15 cellular contexts compared by ENCODE assay signal in the genomic region with DNA sequence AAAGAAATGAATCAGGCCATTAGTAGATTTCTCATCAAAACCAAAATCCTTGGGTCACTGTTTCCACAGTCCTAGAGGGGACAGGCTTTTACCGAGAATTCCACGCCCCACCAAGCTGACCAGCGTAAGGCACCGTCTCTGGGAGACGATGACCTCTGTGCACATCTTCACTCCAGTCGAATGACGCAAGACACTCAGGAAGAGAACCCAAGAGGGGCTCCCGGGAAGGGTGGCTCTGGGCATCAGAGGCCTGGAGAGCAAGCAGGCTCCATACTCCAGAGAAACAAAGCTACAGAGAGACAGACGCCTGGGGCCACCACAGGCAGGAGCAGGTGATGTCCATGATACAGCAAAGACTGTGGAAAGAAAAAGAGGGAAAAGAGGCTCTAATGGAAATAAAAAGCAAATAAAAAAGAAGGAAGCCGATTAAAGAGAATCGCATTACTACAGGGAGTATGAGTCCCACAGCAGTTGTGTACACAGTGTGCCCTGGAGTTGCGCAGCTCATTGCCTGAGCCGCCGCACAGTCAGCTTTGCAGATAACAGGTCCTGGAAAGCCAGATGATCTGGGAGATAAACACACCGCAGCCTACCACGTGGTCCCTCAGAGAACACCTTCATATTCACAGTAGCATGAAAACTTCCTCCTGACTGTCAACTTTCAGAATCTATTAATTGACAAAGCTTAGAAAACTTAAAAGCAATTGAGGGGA.
DNase-seq lines count a peak whose midpoint lies in the region; ATAC-seq and TF ChIP-seq lines count a peak whose summit lies in the region.
"Had no signal": no experiment of that assay in that cellular context is flagged by ENCODE, and none has a peak within 500 bp of the region (broad histone marks: within the 10 kb centered on the region; RNA-seq: fewer than 3 reads in every experiment).

No MANE protein-coding gene starts in this region.

- H3K9me3 ChIP-seq in prostate gland = no peaks in the 10 kb centered on the region
- H3K9me3 ChIP-seq: Caco-2, SK-N-SH had no signal

- H3K27ac ChIP-seq in prostate gland = peak overlapping the region; percentile 61 to 66
- H3K27ac ChIP-seq: dorsolateral prefrontal cortex had no signal

- no peak overlapping the region for H3K27ac Mint-ChIP-seq in activated CD4-positive, alpha-beta T cell treated with anti-CD3 and anti-CD28 coated beads for 36 hours
- H3K27ac Mint-ChIP-seq in activated T-helper 17 cell treated with anti-CD3 and anti-CD28 coated beads, Interleukin-2, amount 50 U/mL, for 72 hours = no peak overlapping the region
- no peak overlapping the region for H3K27ac Mint-ChIP-seq in type B pancreatic cell
- H3K27ac Mint-ChIP-seq: IgD-negative memory B cell, WTC11 had no signal

- POLR2A ChIA-PET in activated CD4-positive, alpha-beta T cell treated with anti-CD3 and anti-CD28 coated beads for 36 hours (lab: Charles Lee) = no interaction called here

- no peak for TF ChIP-seq POLR2A in prostate gland (IDR thresholded peaks at IDR 0.05)

- peak overlapping the region in 1 of 2 donors; percentile 2 for H3K4me3 ChIP-seq in prostate gland
- H3K4me3 ChIP-seq: dorsolateral prefrontal cortex had no signal

- H3K4me1 Mint-ChIP-seq in activated CD4-positive, alpha-beta T cell treated with anti-CD3 and anti-CD28 coated beads for 36 hours = peaks cover 13% of the 10 kb centered on the region
- peaks cover 13% of the 10 kb centered on the region for H3K4me1 Mint-ChIP-seq in activated T-helper 17 cell treated with anti-CD3 and anti-CD28 coated beads, Interleukin-2, amount 50 U/mL, for 72 hours
- peaks cover 5% of the 10 kb centered on the region for H3K4me1 Mint-ChIP-seq in type B pancreatic cell (ENCODE audit: unreplicated experiment)
- H3K4me1 Mint-ChIP-seq: WTC11 had no signal

- H3K36me3 Mint-ChIP-seq in activated CD4-positive, alpha-beta T cell treated with anti-CD3 and anti-CD28 coated beads for 36 hours (ENCODE audit: low read depth) = no peaks in the 10 kb centered on the region
- H3K36me3 Mint-ChIP-seq in activated T-helper 17 cell treated with anti-CD3 and anti-CD28 coated beads, Interleukin-2, amount 50 U/mL, for 72 hours (ENCODE audit: low read depth) = no peaks in the 10 kb centered on the region
- H3K36me3 Mint-ChIP-seq in type B pancreatic cell = no peaks in the 10 kb centered on the region
- H3K36me3 Mint-ChIP-seq: IgD-negative memory B cell had no signal

- H3K27me3 Mint-ChIP-seq in activated CD4-positive, alpha-beta T cell treated with anti-CD3 and anti-CD28 coated beads for 36 hours = no peaks in the 10 kb centered on the region
- H3K27me3 Mint-ChIP-seq in activated T-helper 17 cell treated with anti-CD3 and anti-CD28 coated beads, Interleukin-2, amount 50 U/mL, for 72 hours = peaks cover 12% of the 10 kb centered on the region
- H3K27me3 Mint-ChIP-seq in type B pancreatic cell = peaks cover 22% of the 10 kb centered on the region
- H3K27me3 Mint-ChIP-seq: IgD-negative memory B cell had no signal

- ATAC-seq in activated CD4-positive, alpha-beta T cell treated with anti-CD3 and anti-CD28 coated beads for 36 hours = no peak
- no peak for ATAC-seq in activated T-helper 17 cell treated with anti-CD3 and anti-CD28 coated beads, Interleukin-2, amount 50 U/mL, for 72 hours (replicated peaks)
- ATAC-seq: HCT116, WTC11 had no signal

- H3K27me3 ChIP-seq in prostate gland (replicated peaks; ENCODE audit: insufficient read depth) = no peaks in the 10 kb centered on the region

- no peak overlapping the region for H3K4me3 Mint-ChIP-seq in activated CD4-positive, alpha-beta T cell treated with anti-CD3 and anti-CD28 coated beads for 36 hours
- peak overlapping the region; percentile 46 for H3K4me3 Mint-ChIP-seq in activated T-helper 17 cell treated with anti-CD3 and anti-CD28 coated beads, Interleukin-2, amount 50 U/mL, for 72 hours
- no peak overlapping the region for H3K4me3 Mint-ChIP-seq in type B pancreatic cell
- H3K4me3 Mint-ChIP-seq: IgD-negative memory B cell, WTC11 had no signal

- DNase-seq in activated CD4-positive, alpha-beta T cell treated with anti-CD3 and anti-CD28 coated beads for 36 hours = peak; percentile 11
- DNase-seq in activated CD4-positive, alpha-beta T cell treated with anti-CD3 and anti-CD28 coated beads, Interleukin-2, amount 50 U/mL, for 4 hours = no peak
- DNase-seq in NCI-H1092 (lab: John Stamatoyannopoulos, UW) (peak; percentile 24), prostate gland (ENCODE audit: low spot score) (peak; percentile 87), type B pancreatic cell (ENCODE audit: extremely low spot score, unreplicated experiment) (no peak), activated gamma-delta T cell (lab: John Stamatoyannopoulos, UW) (no peak), dermis blood vessel endothelial cell (no peak)
- DNase-seq: Caco-2, dorsolateral prefrontal cortex, NCI-H1930, SK-N-SH had no signal

- intact Hi-C loops in activated CD4-positive, alpha-beta T cell treated with anti-CD3 and anti-CD28 coated beads for 36 hours (cut with DNase I, micrococcal nuclease) = no loop called here
- intact Hi-C loops in prostate gland (cut with DNase I) = no loop called here

- CTCF ChIA-PET in activated CD4-positive, alpha-beta T cell treated with anti-CD3 and anti-CD28 coated beads for 36 hours (lab: Charles Lee) = interaction anchor here (0.7 kb wide), 1 partner anchor 18 kb away, joined by 4 read pairs; no protein-coding TSS in a partner anchor

- H3K4me1 ChIP-seq in prostate gland (replicated peaks) = peaks cover 4% of the 10 kb centered on the region
- H3K4me1 ChIP-seq: Caco-2 had no signal

- TF ChIP-seq CTCF in prostate gland (IDR thresholded peaks at IDR 0.05) = no peak
- TF ChIP-seq CTCF in type B pancreatic cell (conservative IDR thresholded peaks at IDR 0.05) = no peak

- 47% methylated on average over 16 of the region's 16 CpGs for WGBS in prostate gland

- no peaks in the 10 kb centered on the region for H3K9me3 Mint-ChIP-seq in activated CD4-positive, alpha-beta T cell treated with anti-CD3 and anti-CD28 coated beads for 36 hours (ENCODE audit: low read depth)
- peaks cover 4% of the 10 kb centered on the region for H3K9me3 Mint-ChIP-seq in activated T-helper 17 cell treated with anti-CD3 and anti-CD28 coated beads, Interleukin-2, amount 50 U/mL, for 72 hours
- no peaks in the 10 kb centered on the region for H3K9me3 Mint-ChIP-seq in type B pancreatic cell

- no peaks in the 10 kb centered on the region for H3K36me3 ChIP-seq in prostate gland

Comparison
In these comparisons a context has a peak if more than half of its experiments do, and no peak if none do; other contexts are left out.
1. DNase-seq: peak in activated CD4-positive, alpha-beta T cell treated with anti-CD3 and anti-CD28 coated beads for 36 hours (single experiment), NCI-H1092 (single experiment) and prostate gland (single experiment); none in activated CD4-positive, alpha-beta T cell treated with anti-CD3 and anti-CD28 coated beads, Interleukin-2, amount 50 U/mL, for 4 hours (0 of 2), type B pancreatic cell (single experiment), activated gamma-delta T cell (single experiment) and dermis blood vessel endothelial cell (single experiment).